ENCODE assay signal across 19 cellular contexts in genomic region chr17:8266648-8267479, GRCh38. TPM values are rescaled to one million over a fixed set of nuclear protein-coding genes. Genes with fewer than 3 reads are reported as not detected.
"Had no signal": no experiment of that assay in that cellular context is flagged by ENCODE, and none has a peak within 500 bp of the region (broad histone marks: within the 10 kb centered on the region; RNA-seq: fewer than 3 reads in every experiment).

No MANE protein-coding gene starts in this region.

- H3K4me3 ChIP-seq: heart left ventricle, ovary, right atrium auricular region, suprapubic skin, thyroid gland, uterus had no signal

- H3K9me3 ChIP-seq: heart left ventricle, ovary, right atrium auricular region, suprapubic skin, thyroid gland, uterus had no signal

- DNase-seq: dermis blood vessel endothelial cell; erythroblast; foreskin melanocyte; heart left ventricle; hippocampal formation; kidney glomerular epithelial cell; naive thymus-derived CD4-positive, alpha-beta T cell; nephron progenitor cell; ovary; small intestine; stimulated activated CD4-positive, alpha-beta T cell treated with anti-CD3 and anti-CD28 coated beads, Interleukin-2, amount 100 ng/mL, for 48 hours; stimulated activated naive CD8-positive, alpha-beta T cell treated with anti-CD3 and anti-CD28 coated beads, Interleukin-15, Interleukin-2, amounts not matched to agents 100 U/mL and 50 U/mL, for 24 hours; thyroid gland; uterus had no signal

- H3K4me1 Mint-ChIP-seq: naive thymus-derived CD4-positive, alpha-beta T cell; nephron progenitor cell had no signal

- ATAC-seq: heart left ventricle; naive thymus-derived CD4-positive, alpha-beta T cell; stimulated activated naive CD8-positive, alpha-beta T cell treated with anti-CD3 and anti-CD28 coated beads, Interleukin-15, Interleukin-2, amounts not matched to agents 100 U/mL and 50 U/mL, for 24 hours had no signal

- H3K4me3 Mint-ChIP-seq: naive thymus-derived CD4-positive, alpha-beta T cell; nephron progenitor cell; type B pancreatic cell had no signal

- H3K27me3 ChIP-seq: heart left ventricle, ovary, right atrium auricular region, suprapubic skin, thyroid gland, uterus had no signal

- H3K27me3 Mint-ChIP-seq: naive thymus-derived CD4-positive, alpha-beta T cell; type B pancreatic cell had no signal

- H3K27ac Mint-ChIP-seq: naive thymus-derived CD4-positive, alpha-beta T cell; type B pancreatic cell had no signal

- H3K27ac ChIP-seq: heart left ventricle, ovary, right atrium auricular region, suprapubic skin, thyroid gland, uterus had no signal

- H3K9me3 Mint-ChIP-seq: naive thymus-derived CD4-positive, alpha-beta T cell; nephron progenitor cell; type B pancreatic cell had no signal

- FAIRE-seq: endothelial cell of umbilical vein had no signal

- H3K4me1 ChIP-seq: heart left ventricle, right atrium auricular region, suprapubic skin, thyroid gland, uterus had no signal

- H3K36me3 ChIP-seq: ovary, uterus had no signal

RNA-seq across cellular contexts. Expression of gene ARHGEF15, which starts 43.2 kb away (rescaled TPM):
- total RNA-seq: mononuclear cell; naive thymus-derived CD4-positive, alpha-beta T cell had no signal
- polyA plus RNA-seq: naive thymus-derived CD4-positive, alpha-beta T cell had no signal
